In genomic region chr19:18021121-18021755, GRCh38 we compare ENCODE assay signal across 8 cellular contexts. TPM values are rescaled to one million over a fixed set of nuclear protein-coding genes. Genes with fewer than 3 reads are reported as not detected.
DNase-seq lines count a peak whose midpoint lies in the region; ATAC-seq, FAIRE-seq and TF ChIP-seq lines count a peak whose summit lies in the region.

No MANE protein-coding gene starts in this region.

- no peak for FAIRE-seq in D721Med (lab: Jason Lieb, UNC)

- no peak for TF ChIP-seq EP300 in Ishikawa (IDR thresholded peaks at IDR 0.05; ENCODE audit: borderline replicate concordance)

- H3K27me3 Mint-ChIP-seq in activated CD8-positive, alpha-beta T cell treated with anti-CD3 and anti-CD28 coated beads, Interleukin-2, amount 10 ng/mL, durations not matched to agents 7 days and 5 days (ENCODE audit: low read depth), result no peaks in the 10 kb centered on the region
- no peaks in the 10 kb centered on the region for H3K27me3 Mint-ChIP-seq in natural killer cell treated with Interleukin-12 subunit alpha and Interleukin-12 subunit beta and Interleukin-15 and Interleukin-18, amount 100 ng/mL, for 72 hours

- H3K4me1 Mint-ChIP-seq in activated CD8-positive, alpha-beta T cell treated with anti-CD3 and anti-CD28 coated beads, Interleukin-2, amount 10 ng/mL, durations not matched to agents 7 days and 5 days (ENCODE audit: low read depth), result peaks cover 67% of the 10 kb centered on the region
- peaks cover 31 to 44% of the 10 kb centered on the region in 2 donors for H3K4me1 Mint-ChIP-seq in natural killer cell treated with Interleukin-12 subunit alpha and Interleukin-12 subunit beta and Interleukin-15 and Interleukin-18, amount 100 ng/mL, for 72 hours (ENCODE audit: low read depth in 2 of 2)

- H3K4me3 ChIP-seq in ACC112 (ENCODE audit: low read depth, low read length), result no peak overlapping the region
- no peak overlapping the region for H3K4me3 ChIP-seq in epithelial cell of esophagus (ENCODE audit: low read length)

- H3K27ac ChIP-seq in ACC112 (ENCODE audit: low read depth, low read length), result peak overlapping the region; percentile 77

- H3K79me2 ChIP-seq in ACC112 (ENCODE audit: control insufficient read depth, insufficient read depth, low read length, unreplicated experiment), result no peaks in the 10 kb centered on the region

- no peaks in the 10 kb centered on the region for H3K36me3 ChIP-seq in ACC112 (ENCODE audit: insufficient read depth, low read length)

- TF ChIP-seq CTCF in epithelial cell of esophagus (IDR thresholded peaks at IDR 0.05; ENCODE audit: insufficient read depth, low read depth, low read length, missing control alignments) (no peak), D721Med (IDR thresholded peaks at IDR 0.05; ENCODE audit: insufficient read depth, missing control alignments) (no peak)

- peaks cover 44% of the 10 kb centered on the region for H3K4me1 ChIP-seq in ACC112 (ENCODE audit: control insufficient read depth, insufficient read depth, low read length, unreplicated experiment)

- no peaks in the 10 kb centered on the region for H3K27me3 ChIP-seq in ACC112 (ENCODE audit: insufficient read depth, low read length)

- POLR2A ChIA-PET in activated CD8-positive, alpha-beta T cell treated with anti-CD3 and anti-CD28 coated beads, Interleukin-2, amount 10 ng/mL, durations not matched to agents 7 days and 5 days (lab: Charles Lee), result interaction anchor here (4.5 kb wide), 1 partner anchor 23 kb away, joined by 30 read pairs; no protein-coding TSS in a partner anchor

- peak overlapping the region; percentile 56 for H3K4me3 Mint-ChIP-seq in activated CD8-positive, alpha-beta T cell treated with anti-CD3 and anti-CD28 coated beads, Interleukin-2, amount 10 ng/mL, durations not matched to agents 7 days and 5 days
- H3K4me3 Mint-ChIP-seq in natural killer cell treated with Interleukin-12 subunit alpha and Interleukin-12 subunit beta and Interleukin-15 and Interleukin-18, amount 100 ng/mL, for 72 hours, result peak overlapping the region; percentile 74

- no peak for TF ChIP-seq RAD21 in Ishikawa (IDR thresholded peaks at IDR 0.05; ENCODE audit: low read depth)

- H2AFZ ChIP-seq in ACC112 (ENCODE audit: low read length, unreplicated experiment), result no peak overlapping the region

- CTCF ChIA-PET in activated CD8-positive, alpha-beta T cell treated with anti-CD3 and anti-CD28 coated beads, Interleukin-2, amount 10 ng/mL, durations not matched to agents 7 days and 5 days (lab: Charles Lee), result interaction anchor here (3.7 to 4.4 kb wide), 2 partner anchors 23 to 37 kb away, joined by 20 to 21 read pairs; no protein-coding TSS in a partner anchor

- peak; percentile 47 for DNase-seq in activated CD8-positive, alpha-beta T cell treated with anti-CD3 and anti-CD28 coated beads, Interleukin-2, amount 10 ng/mL, durations not matched to agents 7 days and 5 days
- DNase-seq in epithelial cell of esophagus (ENCODE audit: low read depth) (peak; percentile 74), ureter (ENCODE audit: low spot score) (peak; percentile 91), NCI-H187 (lab: John Stamatoyannopoulos, UW) (no peak), D721Med (ENCODE audit: insufficient read length, low spot score) (no peak)
- peak; percentile 84 for DNase-seq in natural killer cell treated with Interleukin-12 subunit alpha and Interleukin-12 subunit beta and Interleukin-15 and Interleukin-18, amount 100 ng/mL, for 72 hours (ENCODE audit: low spot score)

- ATAC-seq in activated CD8-positive, alpha-beta T cell treated with anti-CD3 and anti-CD28 coated beads, Interleukin-2, amount 10 ng/mL, durations not matched to agents 7 days and 5 days, result no peak
- ATAC-seq in natural killer cell treated with Interleukin-12 subunit alpha and Interleukin-12 subunit beta and Interleukin-15 and Interleukin-18, amount 100 ng/mL, for 72 hours, result peak; percentile 70 to 85

- H3K36me3 Mint-ChIP-seq in activated CD8-positive, alpha-beta T cell treated with anti-CD3 and anti-CD28 coated beads, Interleukin-2, amount 10 ng/mL, durations not matched to agents 7 days and 5 days (ENCODE audit: low read depth), result peaks cover 4% of the 10 kb centered on the region
- no peaks in the 10 kb centered on the region for H3K36me3 Mint-ChIP-seq in natural killer cell treated with Interleukin-12 subunit alpha and Interleukin-12 subunit beta and Interleukin-15 and Interleukin-18, amount 100 ng/mL, for 72 hours

- H3K9me3 Mint-ChIP-seq in activated CD8-positive, alpha-beta T cell treated with anti-CD3 and anti-CD28 coated beads, Interleukin-2, amount 10 ng/mL, durations not matched to agents 7 days and 5 days (ENCODE audit: insufficient read depth), result no peaks in the 10 kb centered on the region
- H3K9me3 Mint-ChIP-seq in natural killer cell treated with Interleukin-12 subunit alpha and Interleukin-12 subunit beta and Interleukin-15 and Interleukin-18, amount 100 ng/mL, for 72 hours, result no peaks in the 10 kb centered on the region

- H3K27ac Mint-ChIP-seq in activated CD8-positive, alpha-beta T cell treated with anti-CD3 and anti-CD28 coated beads, Interleukin-2, amount 10 ng/mL, durations not matched to agents 7 days and 5 days, result peak overlapping the region; percentile 84
- H3K27ac Mint-ChIP-seq in natural killer cell treated with Interleukin-12 subunit alpha and Interleukin-12 subunit beta and Interleukin-15 and Interleukin-18, amount 100 ng/mL, for 72 hours, result peak overlapping the region; percentile 87 to 91

TF ChIP-seq in Ishikawa, 13 proteins besides CTCF, POLR2A, EP300 and RAD21:
- TF ChIP-seq NFIC (IDR thresholded peaks at IDR 0.05) (peak; percentile 67), CEBPB (IDR thresholded peaks at IDR 0.05) (no peak), MAX (IDR thresholded peaks at IDR 0.05) (peak; percentile 33; the same call in 1 of the 2 replicates), ZBTB7A (IDR thresholded peaks at IDR 0.05; ENCODE audit: low read depth) (no peak)

RNA-seq across cellular contexts. Expression of gene ARRDC2, which starts 13.3 kb away (rescaled TPM):
- 10 to 100 TPM; 33.8 to 34.2 TPM for total RNA-seq in activated CD8-positive, alpha-beta T cell treated with anti-CD3 and anti-CD28 coated beads, Interleukin-2, amount 10 ng/mL, durations not matched to agents 7 days and 5 days
- total RNA-seq in natural killer cell treated with Interleukin-12 subunit alpha and Interleukin-12 subunit beta and Interleukin-15 and Interleukin-18, amount 100 ng/mL, for 72 hours, result 10 to 100 TPM; 34.0 to 34.8 TPM
- 32.9 TPM for total RNA-seq in ureter

RNA-seq across cellular contexts. Expression of gene KCNN1, which starts 54.3 kb away (rescaled TPM):
- not detected for total RNA-seq in activated CD8-positive, alpha-beta T cell treated with anti-CD3 and anti-CD28 coated beads, Interleukin-2, amount 10 ng/mL, durations not matched to agents 7 days and 5 days
- 1 to 10 TPM; 1.0 to 1.3 TPM for total RNA-seq in natural killer cell treated with Interleukin-12 subunit alpha and Interleukin-12 subunit beta and Interleukin-15 and Interleukin-18, amount 100 ng/mL, for 72 hours
- 0.34 TPM for total RNA-seq in ureter

Comparison
In these comparisons a context has a peak if more than half of its experiments do, and no peak if none do; other contexts are left out.
1. DNase-seq: peak in activated CD8-positive, alpha-beta T cell treated with anti-CD3 and anti-CD28 coated beads, Interleukin-2, amount 10 ng/mL, durations not matched to agents 7 days and 5 days (single experiment), epithelial cell of esophagus (single experiment), natural killer cell treated with Interleukin-12 subunit alpha and Interleukin-12 subunit beta and Interleukin-15 and Interleukin-18, amount 100 ng/mL, for 72 hours (single experiment) and ureter (single experiment); none in NCI-H187 (0 of 2) and D721Med (single experiment).